1 cellular context compared by ENCODE assay signal in genomic region chr5:124972703-124973102, GRCh38.
TF ChIP-seq lines count a peak whose summit lies in the region.

No MANE protein-coding gene starts in this region.

TF ChIP-seq in WTC11, 78 proteins besides CTCF, POLR2A, EP300 and RAD21 (continued from another document):
- TF ChIP-seq ARID4B (CRISPR knock-in tag; IDR thresholded peaks at IDR 0.05; ENCODE audit: borderline replicate concordance), result no peak
- no peak for TF ChIP-seq ZNF512 (CRISPR knock-in tag; IDR thresholded peaks at IDR 0.05; ENCODE audit: borderline replicate concordance)
- TF ChIP-seq FOXK1 (CRISPR knock-in tag; IDR thresholded peaks at IDR 0.05), result no peak
- TF ChIP-seq CREM (CRISPR knock-in tag; IDR thresholded peaks at IDR 0.05), result no peak
- no peak for TF ChIP-seq JAZF1 (CRISPR knock-in tag; IDR thresholded peaks at IDR 0.05)
- no peak for TF ChIP-seq ERG (CRISPR knock-in tag; IDR thresholded peaks at IDR 0.05)
- TF ChIP-seq SP1 (CRISPR knock-in tag; conservative IDR thresholded peaks at IDR 0.05), result no peak
